In genomic region chr16:11797166-11797956, GRCh38 we compare ENCODE assay signal across 1 cellular context.
TF ChIP-seq lines count a peak whose summit lies in the region.

Gene ZC3H7A, minus strand, starts transcription at chr16:11797258. Its CDS starts 14,904 bp downstream, at chr16:11782354.

TF ChIP-seq in K562, 482 proteins besides CTCF, POLR2A, EP300 and RAD21 (continued from another document and continues in another):
- TF ChIP-seq ZNF318 (IDR thresholded peaks at IDR 0.05; ENCODE audit: borderline replicate concordance in 1 of 2, low read depth in 1 of 2) (no peak), MEF2A (IDR thresholded peaks at IDR 0.05; ENCODE audit: control insufficient read depth, low read depth, low read length) (no peak), CHD2 (IDR thresholded peaks at IDR 0.05; ENCODE audit: low read depth, low read length) (no peak; the same call in 1 of the 2 replicates), THRB (CRISPR knock-in tag; conservative IDR thresholded peaks at IDR 0.05) (no peak), HDGF (IDR thresholded peaks at IDR 0.05) (no peak), ZBTB33 (CRISPR knock-in tag; IDR thresholded peaks at IDR 0.05) (no peak), NFIX (CRISPR knock-in tag; IDR thresholded peaks at IDR 0.05; ENCODE audit: low read depth) (no peak), HDAC3 (IDR thresholded peaks at IDR 0.05; ENCODE audit: borderline replicate concordance, partially characterized antibody) (no peak), ZNF12 (CRISPR knock-in tag; IDR thresholded peaks at IDR 0.05) (0 out of 2 replicates have a peak, but pooled peaks have one; percentile 41), MCM3 (IDR thresholded peaks at IDR 0.05) (no peak), ZNF639 (CRISPR knock-in tag; conservative IDR thresholded peaks at IDR 0.05 in 1 of 2, IDR thresholded peaks at IDR 0.05 in 1 of 2) (peak in 1 of 2 experiments; percentile 98; a peak in 2 of 4 replicates), CREBBP (IDR thresholded peaks at IDR 0.05; ENCODE audit: low read depth, low read length) (no peak), RUNX1 (IDR thresholded peaks at IDR 0.05; ENCODE audit: low read depth) (no peak), CBFB (CRISPR knock-in tag; IDR thresholded peaks at IDR 0.05) (no peak), HDAC1 (IDR thresholded peaks at IDR 0.05) (no peak), ZBTB12 (CRISPR knock-in tag; IDR thresholded peaks at IDR 0.05) (peak; percentile 81), SLC30A9 (CRISPR knock-in tag; IDR thresholded peaks at IDR 0.05) (no peak), U2AF1 (optimal IDR thresholded peaks at IDR 0.05; ENCODE audit: low read depth, low read length) (no peak), EP400 (IDR thresholded peaks at IDR 0.05) (peak; percentile 78), GABPB2 (CRISPR knock-in tag; conservative IDR thresholded peaks at IDR 0.05) (no peak), ZNF133 (CRISPR knock-in tag; IDR thresholded peaks at IDR 0.05) (no peak), ZNF785 (CRISPR knock-in tag; IDR thresholded peaks at IDR 0.05) (no peak), ZNF551 (CRISPR knock-in tag; IDR thresholded peaks at IDR 0.05) (no peak), CREB5 (CRISPR knock-in tag; IDR thresholded peaks at IDR 0.05) (no peak), ZNF592 (IDR thresholded peaks at IDR 0.05) (peak; percentile 46; the same call in 1 of the 2 replicates), GMEB1 (CRISPR knock-in tag; IDR thresholded peaks at IDR 0.05) (peak; percentile 84), HNRNPLL (IDR thresholded peaks at IDR 0.05; ENCODE audit: low read depth, low read length, poor library complexity, severe bottlenecking) (peak; percentile 54), E2F1 (CRISPR knock-in tag; IDR thresholded peaks at IDR 0.05) (no peak; the same call in none of the 2 replicates), GTF2E2 (tag; IDR thresholded peaks at IDR 0.05) (no peak), SIN3B (IDR thresholded peaks at IDR 0.05; ENCODE audit: low read depth) (0 out of 2 replicates have a peak, but pooled peaks have one; percentile 65), BRD9 (IDR thresholded peaks at IDR 0.05; ENCODE audit: low read depth, partially characterized antibody) (no peak), HMG20B (CRISPR knock-in tag; IDR thresholded peaks at IDR 0.05) (no peak), FOXK1 (CRISPR knock-in tag; IDR thresholded peaks at IDR 0.05; ENCODE audit: borderline replicate concordance) (0 out of 2 replicates have a peak, but pooled peaks have one; percentile 57)
